Comparison of ENCODE assay signal across 13 cellular contexts in the genomic region with DNA sequence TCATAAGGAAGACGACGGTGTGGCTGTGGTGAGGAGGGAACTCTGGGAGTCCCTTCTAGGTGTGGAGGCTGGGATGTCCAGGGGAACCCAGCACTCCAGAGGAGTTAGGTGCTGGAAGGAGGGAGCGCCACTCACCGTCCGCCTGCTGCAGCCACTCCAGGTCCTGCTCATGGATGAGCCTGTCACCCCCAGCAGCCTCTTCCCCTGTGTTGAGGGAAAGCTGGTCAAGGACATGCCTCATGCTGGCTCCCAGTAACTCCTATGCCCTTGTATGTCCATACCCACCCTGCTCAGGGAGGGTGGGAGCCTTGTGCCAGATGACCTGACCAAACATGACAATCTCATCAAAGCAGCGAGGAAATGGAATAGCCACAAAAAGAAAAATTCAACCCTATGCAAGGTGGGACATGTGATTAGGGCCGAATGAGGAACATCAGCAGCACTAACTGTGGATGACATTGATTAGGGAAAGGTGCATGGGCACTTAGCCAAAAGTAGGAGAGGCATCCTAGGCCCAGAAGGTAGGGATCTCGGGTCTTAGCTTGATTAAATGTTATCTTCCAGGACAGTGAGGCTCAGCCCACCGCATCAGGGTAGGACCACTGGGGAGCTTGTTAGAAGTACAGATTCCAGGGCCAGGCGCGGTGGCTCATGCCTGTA. TPM values are rescaled to one million over a fixed set of nuclear protein-coding genes. Genes with fewer than 3 reads are reported as not detected.
DNase-seq lines count a peak whose midpoint lies in the region; ATAC-seq, FAIRE-seq and TF ChIP-seq lines count a peak whose summit lies in the region.
"Had no signal": no experiment of that assay in that cellular context is flagged by ENCODE, and none has a peak within 500 bp of the region (broad histone marks: within the 10 kb centered on the region; RNA-seq: fewer than 3 reads in every experiment).

No MANE protein-coding gene starts in this region.

- peaks cover 2% of the 10 kb centered on the region in 2 experiments for H4K20me1 ChIP-seq in H1 (replicated peaks in 1 of 2; ENCODE audit: control insufficient read depth in 1 of 2, insufficient read depth in 2 of 2, low read length in 2 of 2)

- H2BK5ac ChIP-seq in H1 (ENCODE audit: low read depth, low read length), result 0 out of 2 replicates have a peak overlapping the region, but pooled peaks have one; percentile 5

- peaks cover 19 to 82% (median 54%) of the 10 kb centered on the region in 4 donors for H3K4me1 Mint-ChIP-seq in CD4-positive, CD25-positive, alpha-beta regulatory T cell

- H2BK120ac ChIP-seq in H1 (replicated peaks; ENCODE audit: low read depth, low read length), result no peak overlapping the region

- TF ChIP-seq EP300 in H1 (IDR thresholded peaks at IDR 0.05; ENCODE audit: borderline replicate concordance in 1 of 2, low read depth in 2 of 2, low read length in 2 of 2), result no peak

- 91% methylated on average over 11 of the region's 11 CpGs; no CpG with 5 or more reads in 1 of the 2 experiments for WGBS in H1 (ENCODE audit: extremely low coverage in 1 of 2, insufficient coverage in 1 of 2, insufficient read length in 1 of 2, insufficient replicate concordance in 2 of 2, low coverage in 1 of 2, low lambda C conversion rate in 2 of 2, missing lambda C conversion rate in 1 of 2), 2 experiments

- no peak overlapping the region for H2AFZ ChIP-seq in H1 (ENCODE audit: low read length)

- H3K23ac ChIP-seq in H1 (ENCODE audit: insufficient read length), result no peak overlapping the region

- H3K4me3 ChIP-seq in CD4-positive, CD25-positive, alpha-beta regulatory T cell (ENCODE audit: low read depth, low read length), result no peak overlapping the region
- H3K4me3 ChIP-seq in WERI-Rb-1 (ENCODE audit: low read depth, low read length) (no peak overlapping the region), H1 (ENCODE audit: extremely low read depth in 1 of 4, insufficient read depth in 2 of 4, low read depth in 3 of 4, low read length in 4 of 4) (no peak overlapping the region)
- H3K4me3 ChIP-seq: tibial nerve had no signal

- no peak overlapping the region for H3K14ac ChIP-seq in H1 (ENCODE audit: insufficient read length)

- H3K18ac ChIP-seq in H1 (ENCODE audit: extremely low read depth, low read length), result no peak overlapping the region

- H3K9me3 ChIP-seq in CD4-positive, CD25-positive, alpha-beta regulatory T cell (ENCODE audit: control insufficient read depth in 2 of 2, low read length in 2 of 2), result no peaks in the 10 kb centered on the region
- no peaks in the 10 kb centered on the region for H3K9me3 ChIP-seq in WERI-Rb-1 (ENCODE audit: severe bottlenecking)
- no peaks in the 10 kb centered on the region for H3K9me3 ChIP-seq in H1 (ENCODE audit: insufficient read depth in 2 of 2, low read depth in 1 of 2, low read length in 1 of 2)
- H3K9me3 ChIP-seq: tibial nerve had no signal

- H3K56ac ChIP-seq in H1 (replicated peaks; ENCODE audit: insufficient read length, low read depth, low read length), result no peak overlapping the region

- H3K23me2 ChIP-seq in H1 (ENCODE audit: low read depth, low read length), result peaks cover 4% of the 10 kb centered on the region; the same call in 1 of the 2 replicates

- H2AK5ac ChIP-seq in H1 (ENCODE audit: low read depth, low read length), result no peak overlapping the region

- no peak overlapping the region for H2BK12ac ChIP-seq in H1 (ENCODE audit: low read depth, low read length)

- H2BK20ac ChIP-seq in H1 (ENCODE audit: low read length), result no peak overlapping the region

- H3K9me3 Mint-ChIP-seq in CD4-positive, CD25-positive, alpha-beta regulatory T cell, result no peaks in the 10 kb centered on the region

- no peaks in the 10 kb centered on the region for H3K79me2 ChIP-seq in H1 (ENCODE audit: control insufficient read depth in 1 of 2, insufficient read depth in 2 of 2, low read length in 2 of 2)

- no peak overlapping the region for H4K8ac ChIP-seq in H1 (ENCODE audit: extremely low read depth, insufficient read depth, low read length)

- no peaks in the 10 kb centered on the region for H3K36me3 ChIP-seq in CD4-positive, CD25-positive, alpha-beta regulatory T cell (ENCODE audit: control insufficient read depth, insufficient read depth, low read length)
- H3K36me3 ChIP-seq in WERI-Rb-1, result peaks cover 28% of the 10 kb centered on the region
- no peaks in the 10 kb centered on the region; a peak in 1 of 8 replicates for H3K36me3 ChIP-seq in H1 (ENCODE audit: control insufficient read depth in 2 of 4, insufficient read depth in 4 of 4, low read length in 3 of 4)

- H3K4me2 ChIP-seq in H1 (ENCODE audit: insufficient read depth in 1 of 2, low read depth in 2 of 2, low read length in 2 of 2), result no peak overlapping the region

- H3K4me3 Mint-ChIP-seq in CD4-positive, CD25-positive, alpha-beta regulatory T cell, result peak overlapping the region; percentile 10 to 94 (median 53)

- H3K27me3 ChIP-seq in CD4-positive, CD25-positive, alpha-beta regulatory T cell (ENCODE audit: control insufficient read depth, insufficient read depth, low read length), result no peaks in the 10 kb centered on the region
- H3K27me3 ChIP-seq in WERI-Rb-1 (ENCODE audit: insufficient read depth, low read depth, severe bottlenecking) (no peaks in the 10 kb centered on the region), H1 (replicated peaks in 1 of 4; ENCODE audit: control insufficient read depth in 3 of 4, extremely low read depth in 1 of 4, insufficient read depth in 3 of 4, low read length in 3 of 4) (peaks cover 3 to 17% (median 15%) of the 10 kb centered on the region in 4 experiments)
- H3K27me3 ChIP-seq: tibial nerve had no signal

- no peak for FAIRE-seq in H1 (lab: Jason Lieb, UNC)

- H2BK15ac ChIP-seq in H1 (ENCODE audit: low read length), result no peak overlapping the region

- H3K9ac ChIP-seq in H1 (replicated peaks in 1 of 4; ENCODE audit: extremely low read depth in 1 of 4, low read depth in 3 of 4, low read length in 3 of 4), result no peak overlapping the region; a peak in 1 of 7 replicates

- no peak for TF ChIP-seq CTCF in WERI-Rb-1 (IDR thresholded peaks at IDR 0.05; ENCODE audit: low read depth, low read length)
- TF ChIP-seq CTCF in H1 (IDR thresholded peaks at IDR 0.05; ENCODE audit: control extremely low read depth in 1 of 3, insufficient read depth in 1 of 3, low read depth in 1 of 3, low read length in 3 of 3), result no peak

- CTCF ChIA-PET in H1 (lab: Charles Lee; ENCODE audit: partially characterized antibody), result interaction anchor here (0.7 to 5.6 kb wide), 4 partner anchors 12 to 271 kb away, joined by 3 to 33 read pairs (median 4); a partner anchor contains a TSS

- TF ChIP-seq RAD21 in H1 (IDR thresholded peaks at IDR 0.05 in 1 of 2, conservative IDR thresholded peaks at IDR 0.05 in 1 of 2; ENCODE audit: low read depth in 2 of 2, low read length in 2 of 2), result no peak

- ATAC-seq in CD4-positive, CD25-positive, alpha-beta regulatory T cell (ENCODE audit: low read depth in 2 of 2), result no peak
- ATAC-seq in GM21717 (IDR thresholded peaks at IDR 0.05; ENCODE audit: unreplicated experiment), result no peak
- ATAC-seq: left ventricle myocardium superior had no signal

- DNase-seq in CD4-positive, CD25-positive, alpha-beta regulatory T cell, result no peak
- DNase-seq in CMK (ENCODE audit: low read depth), result peak; percentile 43
- DNase-seq in WERI-Rb-1, result no peak
- DNase-seq in H1 (ENCODE audit: low read depth in 1 of 2, low spot score in 2 of 2), result no peak
- no peak for DNase-seq in hippocampal formation (lab: John Stamatoyannopoulos, UW)
- no peak for DNase-seq in DMS79 (lab: John Stamatoyannopoulos, UW)
- DNase-seq: left ventricle myocardium superior, NCI-H2081, Right ventricle myocardium superior had no signal

- H4K91ac ChIP-seq in H1 (replicated peaks; ENCODE audit: insufficient read length, low read length), result no peak overlapping the region

- POLR2A ChIA-PET in H1 (lab: Charles Lee; ENCODE audit: partially characterized antibody), result interaction anchor here (0.7 to 2.8 kb wide), 7 partner anchors 11 to 44 kb away, joined by 3 to 16 read pairs (median 3); a partner anchor contains a TSS

- peak overlapping the region; percentile 77 to 100 (median 100) for H3K27ac Mint-ChIP-seq in CD4-positive, CD25-positive, alpha-beta regulatory T cell

- H3K79me1 ChIP-seq in H1 (ENCODE audit: low read depth, low read length), result no peaks in the 10 kb centered on the region

- peaks cover 8% of the 10 kb centered on the region for H3K27me3 Mint-ChIP-seq in CD4-positive, CD25-positive, alpha-beta regulatory T cell
- H3K27me3 Mint-ChIP-seq: brain had no signal

- no peak overlapping the region for H4K5ac ChIP-seq in H1 (ENCODE audit: insufficient read length, low read depth, low read length)

- H3K4ac ChIP-seq in H1 (replicated peaks; ENCODE audit: insufficient read length, low read depth, low read length), result no peak overlapping the region

- TF ChIP-seq POLR2A in H1 (IDR thresholded peaks at IDR 0.05; ENCODE audit: control extremely low read depth in 1 of 2, low read depth in 2 of 2, low read length in 2 of 2), result no peak

- H3K27ac ChIP-seq in CD4-positive, CD25-positive, alpha-beta regulatory T cell (ENCODE audit: insufficient read depth, low read length, poor library complexity, severe bottlenecking), result peak overlapping the region; percentile 99
- peak overlapping the region; percentile 69 for H3K27ac ChIP-seq in WERI-Rb-1
- H3K27ac ChIP-seq in H1 (ENCODE audit: low read depth, low read length), result no peak overlapping the region
- H3K27ac ChIP-seq: C4-2B, tibial nerve had no signal

- H3K4me1 ChIP-seq in CD4-positive, CD25-positive, alpha-beta regulatory T cell (ENCODE audit: control insufficient read depth, insufficient read depth, low read length, poor library complexity, severe bottlenecking), result peaks cover 63% of the 10 kb centered on the region
- H3K4me1 ChIP-seq in H1 (replicated peaks in 1 of 4; ENCODE audit: control insufficient read depth in 3 of 4, insufficient read depth in 4 of 4, low read length in 3 of 4), result peaks cover 0 to 7% (median 4%) of the 10 kb centered on the region in 4 experiments; a peak in 5 of 7 replicates

- H3K36me3 Mint-ChIP-seq in CD4-positive, CD25-positive, alpha-beta regulatory T cell, result peaks cover 7% of the 10 kb centered on the region

RNA-seq across cellular contexts. Expression of a gene that starts 3.0 kb away (rescaled TPM):
- total RNA-seq in CD4-positive, CD25-positive, alpha-beta regulatory T cell, result 36.6 TPM
- polyA plus RNA-seq in CD4-positive, CD25-positive, alpha-beta regulatory T cell, result 100 to 1,000 TPM; 190 to 234 (median 206) TPM
- total RNA-seq in H1 (2021; fragmentation: NEBNext Ultra II Directional; extraction: Animal tissue kit (Norgen Biotek cat#: 25700)), result 33.9 and 37.2 TPM in 2 replicates
- polyA plus RNA-seq in H1 (2011; rRNA removed), result 134 and 168 TPM in 2 replicates
- 125 TPM for polyA plus RNA-seq in H1 (2011; cell fraction: cytosol; rRNA removed)
- 70.6 TPM for polyA plus RNA-seq in H1 (2011; cell fraction: nucleus; rRNA removed)
- 48.8 to 75.5 TPM (median 71.2 TPM) in 4 replicates for polyA plus RNA-seq in H1 (2012, experiment 1 of 2)
- polyA plus RNA-seq in H1 (2012, experiment 2 of 2), result 54.9 TPM
- polyA plus RNA-seq in H1 (2013, experiment 1 of 2), result 53.9 TPM
- 54.5 TPM for polyA plus RNA-seq in H1 (2013, experiment 2 of 2)
- polyA minus RNA-seq in H1 (2011; rRNA and poly(A)+ RNA removed), result 7.8 and 8.3 TPM in 2 replicates
- polyA minus RNA-seq in H1 (2011; cell fraction: cytosol; rRNA and poly(A)+ RNA removed), result 11.4 TPM
- 24.6 TPM for polyA minus RNA-seq in H1 (2011; cell fraction: nucleus; rRNA and poly(A)+ RNA removed)

RNA-seq across cellular contexts. Expression of a gene that starts 17.0 kb away (rescaled TPM):
- total RNA-seq in CD4-positive, CD25-positive, alpha-beta regulatory T cell, result 0.22 TPM
- not detected for polyA plus RNA-seq in CD4-positive, CD25-positive, alpha-beta regulatory T cell
- 1.5 and 1.6 TPM in 2 replicates for total RNA-seq in H1 (2021; fragmentation: NEBNext Ultra II Directional; extraction: Animal tissue kit (Norgen Biotek cat#: 25700))
- polyA plus RNA-seq in H1 (2011; rRNA removed), result 0.53 and 0.63 TPM in 2 replicates
- polyA plus RNA-seq in H1 (2011; cell fraction: cytosol; rRNA removed), result 0.70 TPM
- 1.9 TPM for polyA plus RNA-seq in H1 (2011; cell fraction: nucleus; rRNA removed)
- polyA plus RNA-seq in H1 (2012, experiment 1 of 2), result 0.68 to 1.1 TPM (median 0.97 TPM) in 4 replicates
- polyA plus RNA-seq in H1 (2012, experiment 2 of 2), result 0.50 TPM
- 0.26 TPM for polyA plus RNA-seq in H1 (2013, experiment 1 of 2)
- 0.22 TPM for polyA plus RNA-seq in H1 (2013, experiment 2 of 2)
- 0.60 and 0.76 TPM in 2 replicates for polyA minus RNA-seq in H1 (2011; rRNA and poly(A)+ RNA removed)
- polyA minus RNA-seq in H1 (2011; cell fraction: cytosol; rRNA and poly(A)+ RNA removed), result 0.66 TPM
- 1.1 TPM for polyA minus RNA-seq in H1 (2011; cell fraction: nucleus; rRNA and poly(A)+ RNA removed)
- total RNA-seq: tibial nerve had no signal

RNA-seq across cellular contexts. Expression of a gene that starts 44.3 kb away (rescaled TPM):
- total RNA-seq in CD4-positive, CD25-positive, alpha-beta regulatory T cell, result 81.2 TPM
- 10 to 100 TPM; 22.5 to 26.0 (median 23.8) TPM for polyA plus RNA-seq in CD4-positive, CD25-positive, alpha-beta regulatory T cell
- total RNA-seq in H1 (2021; fragmentation: NEBNext Ultra II Directional; extraction: Animal tissue kit (Norgen Biotek cat#: 25700)), result 9.8 and 10.5 TPM in 2 replicates
- polyA plus RNA-seq in H1 (2011; rRNA removed), result 7.7 and 10.2 TPM in 2 replicates
- 8.3 TPM for polyA plus RNA-seq in H1 (2011; cell fraction: cytosol; rRNA removed)
- polyA plus RNA-seq in H1 (2011; cell fraction: nucleus; rRNA removed), result 43.8 TPM
- polyA plus RNA-seq in H1 (2012, experiment 1 of 2), result 7.7 to 17.5 TPM (median 14.2 TPM) in 4 replicates
- 4.2 TPM for polyA plus RNA-seq in H1 (2012, experiment 2 of 2)
- polyA plus RNA-seq in H1 (2013, experiment 1 of 2), result 4.2 TPM
- 4.8 TPM for polyA plus RNA-seq in H1 (2013, experiment 2 of 2)
- 11.3 and 13.2 TPM in 2 replicates for polyA minus RNA-seq in H1 (2011; rRNA and poly(A)+ RNA removed)
- polyA minus RNA-seq in H1 (2011; cell fraction: cytosol; rRNA and poly(A)+ RNA removed), result 5.1 TPM
- polyA minus RNA-seq in H1 (2011; cell fraction: nucleus; rRNA and poly(A)+ RNA removed), result 13.7 TPM

RNA-seq across cellular contexts. Expression of a gene that starts 55.3 kb away (rescaled TPM):
- total RNA-seq in CD4-positive, CD25-positive, alpha-beta regulatory T cell, result 24.0 TPM
- polyA plus RNA-seq in CD4-positive, CD25-positive, alpha-beta regulatory T cell, result 1 to 10 TPM; 3.3 to 5.8 (median 4.5) TPM
- total RNA-seq in H1 (2021; fragmentation: NEBNext Ultra II Directional; extraction: Animal tissue kit (Norgen Biotek cat#: 25700)), result 49.0 and 52.7 TPM in 2 replicates
- 69.5 and 88.6 TPM in 2 replicates for polyA plus RNA-seq in H1 (2011; rRNA removed)
- polyA plus RNA-seq in H1 (2011; cell fraction: cytosol; rRNA removed), result 68.1 TPM
- polyA plus RNA-seq in H1 (2011; cell fraction: nucleus; rRNA removed), result 63.0 TPM
- 34.5 to 42.5 TPM (median 42.0 TPM) in 4 replicates for polyA plus RNA-seq in H1 (2012, experiment 1 of 2)
- polyA plus RNA-seq in H1 (2012, experiment 2 of 2), result 41.2 TPM
- polyA plus RNA-seq in H1 (2013, experiment 1 of 2), result 30.6 TPM
- polyA plus RNA-seq in H1 (2013, experiment 2 of 2), result 31.1 TPM
- polyA minus RNA-seq in H1 (2011; rRNA and poly(A)+ RNA removed), result 46.3 and 46.8 TPM in 2 replicates
- polyA minus RNA-seq in H1 (2011; cell fraction: cytosol; rRNA and poly(A)+ RNA removed), result 33.1 TPM
- polyA minus RNA-seq in H1 (2011; cell fraction: nucleus; rRNA and poly(A)+ RNA removed), result 24.0 TPM
